ENCODE assay signal across 8 cellular contexts in the genomic region with DNA sequence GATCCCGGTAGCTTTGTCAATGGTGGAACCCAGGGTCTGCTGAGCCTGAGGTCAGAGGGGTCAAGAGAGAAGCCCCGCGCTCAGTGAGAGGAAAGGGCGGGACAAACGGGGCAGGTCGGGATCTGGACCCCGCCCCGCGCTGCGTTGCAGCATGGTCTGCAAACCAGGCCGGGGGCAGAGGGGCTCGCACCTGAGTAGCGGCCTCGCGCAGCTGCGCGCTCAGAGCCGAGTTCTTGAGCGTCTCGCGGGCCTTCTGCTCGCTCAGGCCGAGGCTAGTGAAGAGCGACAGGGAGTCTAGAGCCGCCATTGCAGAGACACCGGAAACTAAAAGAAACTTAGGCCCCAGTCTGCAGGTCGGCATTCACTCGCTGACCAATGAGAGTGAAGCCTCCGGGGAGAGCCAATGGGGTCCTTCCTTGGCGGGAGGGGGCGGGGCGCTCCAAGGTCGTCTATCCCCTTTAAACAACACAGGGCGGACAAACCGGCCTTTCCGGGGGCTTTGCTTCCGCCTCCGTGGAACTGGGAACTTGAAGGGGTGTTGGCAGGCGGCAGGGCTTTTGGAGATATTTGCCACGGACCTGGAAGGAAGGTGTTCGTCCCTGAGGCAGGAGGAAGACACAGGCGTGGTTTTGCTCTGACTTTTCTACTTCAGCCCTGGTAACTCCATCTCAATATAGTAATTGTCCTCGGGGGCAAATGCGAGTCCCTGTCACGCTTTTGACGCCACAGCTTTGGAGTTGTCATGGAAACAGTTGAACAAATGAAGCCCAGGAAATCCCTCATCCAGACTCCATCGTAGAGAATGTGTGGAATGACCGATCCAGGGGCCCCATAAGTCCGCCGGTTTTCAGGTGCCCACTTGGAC. TPM values are rescaled to one million over a fixed set of nuclear protein-coding genes. Genes with fewer than 3 reads are reported as not detected.
DNase-seq lines count a peak whose midpoint lies in the region; TF ChIP-seq lines count a peak whose summit lies in the region.

A gene (minus strand): TSS at position 331 of the 865 bp plus-strand sequence. CDS start 24 bp downstream, at position 307.

- TF ChIP-seq EP300 in suprapubic skin (IDR thresholded peaks at IDR 0.05): no peak

- no peaks in the 10 kb centered on the region for H3K9me3 Mint-ChIP-seq in activated naive CD4-positive, alpha-beta T cell treated with anti-CD3 and anti-CD28 coated beads, Interleukin-2, amount 50 U/mL, for 24 hours

- WGBS in suprapubic skin: 2% methylated on average over 33 of the region's 50 CpGs

- no peaks in the 10 kb centered on the region for H3K27me3 Mint-ChIP-seq in activated naive CD4-positive, alpha-beta T cell treated with anti-CD3 and anti-CD28 coated beads, Interleukin-2, amount 50 U/mL, for 24 hours

- no peak for TF ChIP-seq POLR2A in suprapubic skin (IDR thresholded peaks at IDR 0.05)

- DNase-seq in GM03348 (ENCODE audit: low spot score) (peak; percentile 99), HFF-Myc (ENCODE audit: extremely low read depth, low read depth) (peak; percentile 69), NCI-H1092 (lab: John Stamatoyannopoulos, UW) (peak; percentile 69), SKM-1 (lab: John Stamatoyannopoulos, UW; ENCODE audit: unreplicated experiment) (peak; percentile 81), globus pallidus (ENCODE audit: low spot score) (peak; percentile 94), occipital lobe (lab: John Stamatoyannopoulos, UW) (peak; percentile 92), suprapubic skin (ENCODE audit: low spot score in 2 of 2) (peak; percentile 97 to 98)

- H3K27ac ChIP-seq in suprapubic skin: peak within 1 kb of the TSS; percentile 90

- peaks cover 26% of the 10 kb centered on the region for H3K4me1 ChIP-seq in suprapubic skin

- TF ChIP-seq CTCF in HFF-Myc (IDR thresholded peaks at IDR 0.05; ENCODE audit: low read depth, low read length, missing control alignments) (no peak), suprapubic skin (IDR thresholded peaks at IDR 0.05) (no peak)

- H3K4me3 ChIP-seq in HFF-Myc (replicated peaks; ENCODE audit: low read depth, low read length) (peak within 1 kb of the TSS; percentile 82), suprapubic skin (peak within 1 kb of the TSS; percentile 95)

- H3K9me3 ChIP-seq in suprapubic skin: no peaks in the 10 kb centered on the region

- no peaks in the 10 kb centered on the region for H3K27me3 ChIP-seq in suprapubic skin

- H3K36me3 ChIP-seq in suprapubic skin: peaks cover 58% of the 10 kb centered on the region

- peaks cover 24% of the 10 kb centered on the region for H3K4me1 Mint-ChIP-seq in activated naive CD4-positive, alpha-beta T cell treated with anti-CD3 and anti-CD28 coated beads, Interleukin-2, amount 50 U/mL, for 24 hours

- H3K4me3 Mint-ChIP-seq in activated naive CD4-positive, alpha-beta T cell treated with anti-CD3 and anti-CD28 coated beads, Interleukin-2, amount 50 U/mL, for 24 hours: peak within 1 kb of the TSS; percentile 97

- peaks cover 5% of the 10 kb centered on the region for H3K36me3 Mint-ChIP-seq in activated naive CD4-positive, alpha-beta T cell treated with anti-CD3 and anti-CD28 coated beads, Interleukin-2, amount 50 U/mL, for 24 hours

- H3K27ac Mint-ChIP-seq in activated naive CD4-positive, alpha-beta T cell treated with anti-CD3 and anti-CD28 coated beads, Interleukin-2, amount 50 U/mL, for 24 hours: peak within 1 kb of the TSS; percentile 98

RNA-seq across cellular contexts. Expression of the gene that starts here (rescaled TPM):
- 197 TPM for total RNA-seq in occipital lobe
- 100 to 1,000 TPM; 297 to 451 (median 380) TPM for total RNA-seq in suprapubic skin

Comparison
In these comparisons a context has a peak if more than half of its experiments do, and no peak if none do; other contexts are left out.
1. Peak in every context shown above with its lines: DNase-seq, H3K4me3 ChIP-seq and H3K27ac ChIP-seq.